9 cellular contexts compared by ENCODE assay signal in the genomic region with DNA sequence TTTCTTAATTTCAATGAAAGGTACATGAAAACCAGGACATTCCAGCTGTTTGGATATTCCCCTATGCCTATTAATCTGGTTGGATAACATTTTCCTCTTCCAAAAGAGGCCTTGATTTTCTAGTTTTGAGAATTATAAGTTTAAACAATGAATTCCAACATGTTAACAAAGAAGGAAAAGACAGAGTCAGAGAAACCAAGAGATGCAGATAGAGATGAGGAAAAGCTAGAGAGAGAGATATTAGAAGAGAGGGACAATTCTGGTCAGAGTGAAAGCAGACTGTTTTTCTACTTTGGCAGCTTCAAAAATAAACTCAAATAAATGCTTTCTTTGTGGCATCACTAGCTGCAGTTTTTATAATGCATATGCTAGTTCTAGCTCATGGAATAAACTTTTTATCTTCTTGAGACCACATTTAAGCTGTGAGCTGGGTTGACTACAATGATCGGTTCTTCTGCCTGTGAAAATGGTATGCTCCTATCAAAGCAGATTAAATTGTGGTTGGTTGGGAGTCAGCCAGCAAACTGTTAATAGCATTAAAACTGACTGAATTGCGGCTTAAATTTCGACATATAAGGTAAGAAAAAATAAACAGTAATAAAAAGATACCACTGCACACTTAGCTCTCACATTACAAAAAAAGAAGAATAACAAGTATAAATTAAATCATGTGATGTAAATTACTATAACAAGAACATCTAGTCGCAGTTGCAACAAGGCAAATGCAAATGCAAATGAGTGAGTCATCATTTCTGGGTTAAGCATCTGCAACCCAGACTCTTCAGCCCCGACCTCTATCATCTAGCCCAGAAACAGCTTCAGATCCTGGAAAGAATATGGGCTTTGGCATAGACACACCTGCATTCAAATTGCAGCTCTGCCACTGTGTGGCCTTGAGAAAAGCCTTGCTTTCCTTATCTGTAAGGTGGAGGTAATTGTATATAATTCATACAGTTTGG. TPM values are rescaled to one million over a fixed set of nuclear protein-coding genes. Genes with fewer than 3 reads are reported as not detected.
DNase-seq lines count a peak whose midpoint lies in the region; ATAC-seq and TF ChIP-seq lines count a peak whose summit lies in the region.
"Had no signal": no experiment of that assay in that cellular context is flagged by ENCODE, and none has a peak within 500 bp of the region (broad histone marks: within the 10 kb centered on the region; RNA-seq: fewer than 3 reads in every experiment).

No MANE protein-coding gene starts in this region.

- H3K27me3 ChIP-seq in OCI-LY1 (ENCODE audit: insufficient read depth, low read length) (no peaks in the 10 kb centered on the region), tibial artery (no peaks in the 10 kb centered on the region)

- peak overlapping the region; percentile 92 for H3K27ac Mint-ChIP-seq in activated naive CD4-positive, alpha-beta T cell treated with anti-CD3 and anti-CD28 coated beads, Interleukin-2, amount 50 U/mL, for 24 hours
- H3K27ac Mint-ChIP-seq in endothelial cell (ENCODE audit: unreplicated experiment): no peak overlapping the region

- no peak for DNase-seq in activated naive CD4-positive, alpha-beta T cell treated with Interleukin-2 at 50 U/mL for 16 hours
- no peak for DNase-seq in endothelial cell (ENCODE audit: low spot score)
- no peak for DNase-seq in tibial artery
- DNase-seq in SK-N-DZ (ENCODE audit: low spot score): no peak
- DNase-seq: activated CD8-positive, alpha-beta memory T cell treated with anti-CD3 and anti-CD28 coated beads, Interleukin-2, amount 50 U/mL, for 4 hours had no signal

- intact Hi-C loops in tibial artery (cut with DNase I; ENCODE audit: low total_unique reads): loop anchor here (2.0 kb wide), 1 partner anchor 120 kb away; no protein-coding TSS in a partner anchor

- no peaks in the 10 kb centered on the region for H3K27me3 Mint-ChIP-seq in activated naive CD4-positive, alpha-beta T cell treated with anti-CD3 and anti-CD28 coated beads, Interleukin-2, amount 50 U/mL, for 24 hours
- peaks cover 1% of the 10 kb centered on the region for H3K27me3 Mint-ChIP-seq in endothelial cell (ENCODE audit: unreplicated experiment)

- H3K9me3 Mint-ChIP-seq in activated naive CD4-positive, alpha-beta T cell treated with anti-CD3 and anti-CD28 coated beads, Interleukin-2, amount 50 U/mL, for 24 hours: no peaks in the 10 kb centered on the region
- H3K9me3 Mint-ChIP-seq in endothelial cell (ENCODE audit: unreplicated experiment): no peaks in the 10 kb centered on the region

- H3K27ac ChIP-seq in OCI-LY1 (ENCODE audit: low read depth, low read length, poor library complexity, severe bottlenecking): peak overlapping the region; percentile 43
- H3K27ac ChIP-seq in tibial artery: no peak overlapping the region

- ATAC-seq in GM21619 (IDR thresholded peaks at IDR 0.05; ENCODE audit: unreplicated experiment): no peak
- no peak for ATAC-seq in HG03045 (IDR thresholded peaks at IDR 0.05; ENCODE audit: unreplicated experiment)

- TF ChIP-seq CTCF in OCI-LY1 (IDR thresholded peaks at IDR 0.05; ENCODE audit: low read length): no peak; the same call in 1 of the 2 replicates
- TF ChIP-seq CTCF in endothelial cell (IDR thresholded peaks at IDR 0.05; ENCODE audit: unreplicated experiment): peak; percentile 46
- TF ChIP-seq CTCF in tibial artery (IDR thresholded peaks at IDR 0.05): no peak

- H3K36me3 ChIP-seq in OCI-LY1 (ENCODE audit: insufficient read depth, low read length) (no peaks in the 10 kb centered on the region), tibial artery (no peaks in the 10 kb centered on the region)

- H3K9me3 ChIP-seq in OCI-LY1 (ENCODE audit: low read length): no peaks in the 10 kb centered on the region
- no peaks in the 10 kb centered on the region for H3K9me3 ChIP-seq in tibial artery

- H3K79me2 ChIP-seq in OCI-LY1 (ENCODE audit: insufficient read depth, low read length): no peaks in the 10 kb centered on the region

- no peaks in the 10 kb centered on the region for H3K9me2 ChIP-seq in OCI-LY1 (ENCODE audit: low read depth, low read length)

- H3K4me1 ChIP-seq in OCI-LY1 (ENCODE audit: insufficient read depth, low read length, severe bottlenecking): peaks cover 43% of the 10 kb centered on the region
- H3K4me1 ChIP-seq in tibial artery: peaks cover 0 to 7% (median 0%) of the 10 kb centered on the region in 4 donors

- peak overlapping the region; percentile 29; the same call in 1 of the 2 replicates for H3K9ac ChIP-seq in OCI-LY1 (ENCODE audit: low read length)

- no peaks in the 10 kb centered on the region for H4K20me1 ChIP-seq in OCI-LY1 (ENCODE audit: insufficient read depth, low read length)

- peak overlapping the region; percentile 91 for H2AFZ ChIP-seq in OCI-LY1 (ENCODE audit: low read length)

- no peaks in the 10 kb centered on the region for H3K36me3 Mint-ChIP-seq in activated naive CD4-positive, alpha-beta T cell treated with anti-CD3 and anti-CD28 coated beads, Interleukin-2, amount 50 U/mL, for 24 hours
- H3K36me3 Mint-ChIP-seq in endothelial cell (ENCODE audit: low read depth, unreplicated experiment): no peaks in the 10 kb centered on the region

- peak overlapping the region; percentile 47 for H3K4me3 ChIP-seq in OCI-LY1 (ENCODE audit: low read depth, low read length, poor library complexity, severe bottlenecking)
- H3K4me3 ChIP-seq in tibial artery: peak overlapping the region; percentile 38 to 44

- peaks cover 11% of the 10 kb centered on the region for H3K4me1 Mint-ChIP-seq in activated naive CD4-positive, alpha-beta T cell treated with anti-CD3 and anti-CD28 coated beads, Interleukin-2, amount 50 U/mL, for 24 hours
- peaks cover 3% of the 10 kb centered on the region for H3K4me1 Mint-ChIP-seq in endothelial cell (ENCODE audit: unreplicated experiment)

- H3K4me3 Mint-ChIP-seq in activated naive CD4-positive, alpha-beta T cell treated with anti-CD3 and anti-CD28 coated beads, Interleukin-2, amount 50 U/mL, for 24 hours: peak overlapping the region; percentile 82
- no peak overlapping the region for H3K4me3 Mint-ChIP-seq in endothelial cell (ENCODE audit: unreplicated experiment)

- H3K4me2 ChIP-seq in OCI-LY1 (ENCODE audit: low read length): peak overlapping the region; percentile 53

- no peaks in the 10 kb centered on the region for H3F3A ChIP-seq in OCI-LY1 (ENCODE audit: insufficient read depth, low read length)

RNA-seq across cellular contexts. Expression of a gene that starts 19.7 kb away (rescaled TPM):
- 67.3 TPM for total RNA-seq in endothelial cell (ENCODE audit: unreplicated experiment)
- 33.2 and 33.5 TPM in 2 replicates for polyA plus RNA-seq in SK-N-DZ (2014; cell fraction: cytosol; rRNA removed)
- 20.2 and 30.1 TPM in 2 replicates for polyA plus RNA-seq in SK-N-DZ (2014; cell fraction: nucleus; rRNA removed)
